ENCODE assay signal across 16 cellular contexts in the genomic region with DNA sequence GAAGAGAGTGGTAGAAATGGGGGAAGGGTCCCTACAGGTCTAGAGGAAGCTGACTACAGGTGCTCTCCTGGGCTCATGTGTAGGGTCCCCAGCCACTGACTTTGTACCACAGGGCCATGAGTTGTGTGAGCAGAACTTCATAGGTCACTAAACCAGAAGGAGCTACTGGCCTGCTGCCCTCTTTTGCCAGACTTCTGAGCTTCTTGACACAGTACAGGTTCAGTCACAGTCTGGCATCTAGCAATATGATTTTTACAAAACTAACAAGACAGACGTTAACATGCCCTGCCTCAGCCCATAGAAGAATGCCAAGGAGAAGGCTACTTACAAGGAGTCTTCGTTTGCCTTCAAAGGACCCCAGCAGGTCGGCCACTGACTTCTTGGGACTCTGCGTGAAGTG. TPM values are rescaled to one million over a fixed set of nuclear protein-coding genes. Genes with fewer than 3 reads are reported as not detected.
DNase-seq lines count a peak whose midpoint lies in the region; ATAC-seq and TF ChIP-seq lines count a peak whose summit lies in the region.
"Had no signal": no experiment of that assay in that cellular context is flagged by ENCODE, and none has a peak within 500 bp of the region (broad histone marks: within the 10 kb centered on the region; RNA-seq: fewer than 3 reads in every experiment).

No MANE protein-coding gene starts in this region.

- peaks cover 0 to 28% (median 12%) of the 10 kb centered on the region in 12 donors for H3K4me1 ChIP-seq in heart left ventricle
- H3K4me1 ChIP-seq in psoas muscle: peaks cover 6% of the 10 kb centered on the region
- peaks cover 4 to 14% of the 10 kb centered on the region in 2 donors for H3K4me1 ChIP-seq in uterus

- H3K27me3 ChIP-seq in heart left ventricle (peaks cover 0 to 5% (median 0%) of the 10 kb centered on the region in 9 donors), psoas muscle (ENCODE audit: insufficient read depth in 3 of 3, low read length in 2 of 3) (no peaks in the 10 kb centered on the region), uterus (no peaks in the 10 kb centered on the region)

- intact Hi-C loops in heart left ventricle (cut with DNase I): no loop called here
- intact Hi-C loops in left cardiac atrium (cut with DNase I): no loop called here
- intact Hi-C loops in psoas muscle (cut with DNase I): no loop called here
- intact Hi-C loops in uterus (cut with DNase I; ENCODE audit: low total_unique reads): no loop called here

- DNase-seq in heart left ventricle: no peak
- DNase-seq in left cardiac atrium: no peak
- peak; percentile 45 for DNase-seq in fibroblast of the aortic adventitia (ENCODE audit: low read depth)
- DNase-seq in psoas muscle: no peak
- DNase-seq in uterus: peak; percentile 26 to 45
- DNase-seq in NCI-H2227 (lab: John Stamatoyannopoulos, UW; ENCODE audit: unreplicated experiment): no peak
- DNase-seq in stimulated activated CD4-positive, alpha-beta T cell treated with anti-CD3 and anti-CD28 coated beads, Interleukin-12 subunit alpha, Interleukin-12 subunit beta, amount 100 ng/mL, for 4 hours: no peak
- no peak for DNase-seq in NOMO-1 (lab: John Stamatoyannopoulos, UW; ENCODE audit: unreplicated experiment in 2 of 2)
- DNase-seq: 8988T; activated gamma-delta T cell; Karpas-422; mesendoderm; NCI-H187; SHP77 treated with DMSO at 0.1 percent for 48 hours; stimulated activated CD4-positive, alpha-beta T cell treated with anti-CD3 and anti-CD28 coated beads, Interleukin-2, amount 100 ng/mL, for 48 hours had no signal

- peak overlapping the region in 10 of 12 donors; percentile 7 to 84 (median 64) for H3K27ac ChIP-seq in heart left ventricle
- H3K27ac ChIP-seq in psoas muscle: no peak overlapping the region
- H3K27ac ChIP-seq in uterus: peak overlapping the region; percentile 86 to 92
- H3K27ac ChIP-seq: parathyroid adenoma had no signal

- H3K9me3 ChIP-seq in heart left ventricle (no peaks in the 10 kb centered on the region), psoas muscle (no peaks in the 10 kb centered on the region), uterus (no peaks in the 10 kb centered on the region)

- peak overlapping the region in 11 of 12 donors; percentile 14 to 68 (median 44) for H3K4me3 ChIP-seq in heart left ventricle
- H3K4me3 ChIP-seq in fibroblast of the aortic adventitia (ENCODE audit: low read depth, low read length): peak overlapping the region; percentile 99
- H3K4me3 ChIP-seq in psoas muscle: peak overlapping the region; percentile 54
- peak overlapping the region; percentile 35 to 62 for H3K4me3 ChIP-seq in uterus

- ATAC-seq in heart left ventricle (no peak), left cardiac atrium (no peak), psoas muscle (no peak)

- WGBS in heart left ventricle, 4 donors: 74 to 88% (median 77%) methylated on average over 4 of the region's 4 CpGs
- 62 to 72% (median 66%) methylated on average over 4 of the region's 4 CpGs for WGBS in psoas muscle, 3 donors

- TF ChIP-seq POLR2A in heart left ventricle (IDR thresholded peaks at IDR 0.05) (no peak), uterus (IDR thresholded peaks at IDR 0.05) (no peak)

- TF ChIP-seq CTCF in heart left ventricle (IDR thresholded peaks at IDR 0.05) (no peak), fibroblast of the aortic adventitia (IDR thresholded peaks at IDR 0.05; ENCODE audit: insufficient read depth, low read length) (no peak), psoas muscle (IDR thresholded peaks at IDR 0.05) (no peak), uterus (IDR thresholded peaks at IDR 0.05) (no peak)

- H3K36me3 ChIP-seq in heart left ventricle (peaks cover 0 to 8% (median 0%) of the 10 kb centered on the region in 9 donors), psoas muscle (ENCODE audit: insufficient read depth in 1 of 2, low read depth in 1 of 2) (no peaks in the 10 kb centered on the region), uterus (no peaks in the 10 kb centered on the region)

RNA-seq across cellular contexts. Expression of a gene that starts 3.2 kb away (rescaled TPM):
- total RNA-seq in heart left ventricle (100 to 1,000 TPM in 5 of 9 donors, 10 to 100 TPM in 4; 30.7 to 538 (median 107) TPM), left cardiac atrium (100 to 1,000 TPM; 233 to 278 TPM), fibroblast of the aortic adventitia (ENCODE audit: low replicate concordance) (614 and 2,284 TPM in 2 replicates), psoas muscle (10 to 100 TPM; 12.2 to 53.5 (median 22.5) TPM), uterus (100 to 1,000 TPM in 2 of 4 donors, 10 to 100 TPM in 2; 29.7 to 207 (median 120) TPM)
- polyA plus RNA-seq in heart left ventricle (10 to 100 TPM; 10.4 to 39.7 TPM), psoas muscle (1 to 10 TPM; 1.3 to 4.6 (median 4.2) TPM)

Comparison
In these comparisons a context has a peak if more than half of its experiments do, and no peak if none do; other contexts are left out.
1. DNase-seq: peak in fibroblast of the aortic adventitia (single experiment) and uterus (2 of 2); none in heart left ventricle (0 of 5), left cardiac atrium (single experiment), psoas muscle (0 of 2), NCI-H2227 (single experiment), stimulated activated CD4-positive, alpha-beta T cell treated with anti-CD3 and anti-CD28 coated beads, Interleukin-12 subunit alpha, Interleukin-12 subunit beta, amount 100 ng/mL, for 4 hours (single experiment) and NOMO-1 (0 of 2).
2. H3K4me3 ChIP-seq: peak in every context shown above with its lines; median percentile 99 in fibroblast of the aortic adventitia; 54 in psoas muscle; 48 in uterus; 44 in heart left ventricle.